Comparison of ENCODE assay signal across 8 cellular contexts in genomic region chr15:69451951-69452701, GRCh38. TPM values are rescaled to one million over a fixed set of nuclear protein-coding genes. Genes with fewer than 3 reads are reported as not detected.
DNase-seq lines count a peak whose midpoint lies in the region; ATAC-seq and TF ChIP-seq lines count a peak whose summit lies in the region.

No MANE protein-coding gene starts in this region.

- H3K27ac ChIP-seq in OCI-LY3 (ENCODE audit: low read length): peak overlapping the region; percentile 90
- peak overlapping the region; percentile 80 to 95 (median 92) for H3K27ac ChIP-seq in body of pancreas

- H3K27me3 ChIP-seq in OCI-LY3 (ENCODE audit: low read depth, low read length): no peaks in the 10 kb centered on the region
- no peaks in the 10 kb centered on the region for H3K27me3 ChIP-seq in body of pancreas

- ATAC-seq in HG02870 (IDR thresholded peaks at IDR 0.05; ENCODE audit: unreplicated experiment): peak; percentile 32
- ATAC-seq in body of pancreas: peak; percentile 47
- peak; percentile 35 for ATAC-seq in stimulated activated naive CD8-positive, alpha-beta T cell treated with anti-CD3 and anti-CD28 coated beads, Interleukin-15, Interleukin-2, amounts not matched to agents 100 U/mL and 50 U/mL, for 24 hours

- peaks cover 48% of the 10 kb centered on the region for H3K79me2 ChIP-seq in OCI-LY3 (ENCODE audit: low read length)

- intact Hi-C loops in body of pancreas (cut with DNase I): no loop called here

- TF ChIP-seq POLR2A in body of pancreas (IDR thresholded peaks at IDR 0.05): no peak

- peak overlapping the region; percentile 94 for H3K4me3 ChIP-seq in OCI-LY3 (ENCODE audit: low read length)
- H3K4me3 ChIP-seq in body of pancreas: peak overlapping the region in 1 of 2 donors; percentile 97

- peaks cover 43% of the 10 kb centered on the region for H4K20me1 ChIP-seq in OCI-LY3 (ENCODE audit: insufficient read depth, low read length)

- H3K9me3 ChIP-seq in OCI-LY3 (ENCODE audit: insufficient read depth, low read length): no peaks in the 10 kb centered on the region
- H3K9me3 ChIP-seq in body of pancreas: no peaks in the 10 kb centered on the region

- peak overlapping the region; percentile 91 for H2AFZ ChIP-seq in OCI-LY3 (ENCODE audit: low read depth, low read length)

- peak; percentile 69 for DNase-seq in activated effector memory CD4-positive, alpha-beta T cell treated with anti-CD3 and anti-CD28 coated beads, Interleukin-2, amount 50 U/mL, for 16 hours
- DNase-seq in activated effector memory CD4-positive, alpha-beta T cell treated with Interleukin-2 at 50 U/mL for 16 hours: no peak
- DNase-seq in body of pancreas: no peak
- peak; percentile 63 for DNase-seq in iris pigment epithelial cell (ENCODE audit: low read depth)
- DNase-seq in stimulated activated naive CD8-positive, alpha-beta T cell treated with anti-CD3 and anti-CD28 coated beads, Interleukin-15, Interleukin-2, amounts not matched to agents 100 U/mL and 50 U/mL, for 24 hours: peak; percentile 41
- no peak for DNase-seq in A172 (ENCODE audit: low spot score)

- peak overlapping the region; percentile 88 for H3K4me2 ChIP-seq in OCI-LY3 (ENCODE audit: low read length)

- 15 to 18% methylated on average over 27 to 32 of the region's 32 CpGs for WGBS in body of pancreas, 2 donors

- TF ChIP-seq CTCF in OCI-LY3 (IDR thresholded peaks at IDR 0.05; ENCODE audit: low read depth, low read length): no peak
- TF ChIP-seq CTCF in body of pancreas (IDR thresholded peaks at IDR 0.05): no peak

- H3K9ac ChIP-seq in OCI-LY3 (ENCODE audit: low read length): peak overlapping the region; percentile 82

- H3K36me3 ChIP-seq in OCI-LY3 (replicated peaks; ENCODE audit: low read depth, low read length): peaks cover 52% of the 10 kb centered on the region
- peaks cover 0 to 8% of the 10 kb centered on the region in 2 donors for H3K36me3 ChIP-seq in body of pancreas (replicated peaks in 1 of 2; ENCODE audit: insufficient read depth in 1 of 2, low read depth in 2 of 2)

- H3K4me1 ChIP-seq in OCI-LY3 (ENCODE audit: low read length): peaks cover 26% of the 10 kb centered on the region
- H3K4me1 ChIP-seq in body of pancreas: peaks cover 30% of the 10 kb centered on the region

RNA-seq across cellular contexts. Expression of gene RPLP1, which starts 0.5 kb away (rescaled TPM):
- 100 to 1,000 TPM; 332 to 973 TPM for total RNA-seq in body of pancreas
- 186 and 499 TPM in 2 replicates for total RNA-seq in A172 (2014; rRNA removed; shearing (Covaris generic))

RNA-seq across cellular contexts. Expression of gene KIF23, which starts 38.0 kb away (rescaled TPM):
- total RNA-seq in body of pancreas: 1 to 10 TPM in 1 of 2 donors, under 1 TPM in 1; 0.99 to 2.9 TPM
- 103 and 135 TPM in 2 replicates for total RNA-seq in A172 (2014; rRNA removed; shearing (Covaris generic))

Comparison
In these comparisons a context has a peak if more than half of its experiments do, and no peak if none do; other contexts are left out.
1. DNase-seq: peak in activated effector memory CD4-positive, alpha-beta T cell treated with anti-CD3 and anti-CD28 coated beads, Interleukin-2, amount 50 U/mL, for 16 hours (single experiment), iris pigment epithelial cell (single experiment) and stimulated activated naive CD8-positive, alpha-beta T cell treated with anti-CD3 and anti-CD28 coated beads, Interleukin-15, Interleukin-2, amounts not matched to agents 100 U/mL and 50 U/mL, for 24 hours (single experiment); none in activated effector memory CD4-positive, alpha-beta T cell treated with Interleukin-2 at 50 U/mL for 16 hours (single experiment), body of pancreas (0 of 4) and A172 (single experiment).
2. RNA of gene KIF23, which starts 38.0 kb away (total RNA-seq): 103 to 135 TPM in A172; 0.99 to 2.9 TPM in body of pancreas; every median in the first group is over 10 times any median in the second.
3. Peak in every context shown above with its lines, with median percentiles within 50 percentile points of each other: ATAC-seq.